7 cellular contexts compared by ENCODE assay signal in genomic region chr9:113409883-113410206, GRCh38. TPM values are rescaled to one million over a fixed set of nuclear protein-coding genes. Genes with fewer than 3 reads are reported as not detected.
A peak's percentile ranks its signal among the peaks of the same experiment; 100 is the strongest.
DNase-seq lines count a peak whose midpoint lies in the region; ATAC-seq, FAIRE-seq and TF ChIP-seq lines count a peak whose summit lies in the region.

No MANE protein-coding gene starts in this region.

- H3K27ac ChIP-seq in ectodermal cell (ENCODE audit: insufficient read depth, low read depth, low read length, poor library complexity, severe bottlenecking): peak overlapping the region; percentile 97

- peak; percentile 8 for ATAC-seq in GM21723 (IDR thresholded peaks at IDR 0.05; ENCODE audit: unreplicated experiment)

- H4K20me1 ChIP-seq in Loucy (ENCODE audit: insufficient read depth, low read length, poor library complexity, severe bottlenecking): peaks cover 17% of the 10 kb centered on the region

- TF ChIP-seq CTCF in Loucy (conservative IDR thresholded peaks at IDR 0.05; ENCODE audit: low read length) (no peak), GM20000 (IDR thresholded peaks at IDR 0.05; ENCODE audit: extremely low read depth, missing control alignments) (no peak)

- H3K27me3 ChIP-seq in Loucy (ENCODE audit: insufficient read depth, low read length, poor library complexity, severe bottlenecking) (peaks cover 5% of the 10 kb centered on the region), ectodermal cell (ENCODE audit: control insufficient read depth, insufficient read depth, low read length, poor library complexity, severe bottlenecking) (no peaks in the 10 kb centered on the region), neuron (ENCODE audit: insufficient read depth, low read length) (no peaks in the 10 kb centered on the region)

- H3K4me3 ChIP-seq in Loucy (ENCODE audit: low read length, poor library complexity, severe bottlenecking) (peak overlapping the region; percentile 89), ectodermal cell (ENCODE audit: insufficient read depth, low read depth, low read length) (peak overlapping the region; percentile 98), neuron (ENCODE audit: low read length) (peak overlapping the region; percentile 64)

- peaks cover 10% of the 10 kb centered on the region; the same call in 1 of the 2 replicates for H3K36me3 ChIP-seq in Loucy (ENCODE audit: insufficient read depth, low read length)
- H3K36me3 ChIP-seq in ectodermal cell (ENCODE audit: control insufficient read depth, insufficient read depth, low read length): peaks cover 9% of the 10 kb centered on the region
- H3K36me3 ChIP-seq in neuron (ENCODE audit: insufficient read depth, low read length): peaks cover 20% of the 10 kb centered on the region

- H3K9me3 ChIP-seq in Loucy (ENCODE audit: insufficient read depth, low read depth, low read length): no peaks in the 10 kb centered on the region
- no peaks in the 10 kb centered on the region for H3K9me3 ChIP-seq in ectodermal cell (ENCODE audit: control insufficient read depth, low read length)
- H3K9me3 ChIP-seq in neuron (ENCODE audit: low read length): no peaks in the 10 kb centered on the region

- FAIRE-seq in HTR-8/SVneo (lab: Jason Lieb, UNC): no peak

- H3K9me2 ChIP-seq in Loucy (replicated peaks; ENCODE audit: low read depth, low read length): no peaks in the 10 kb centered on the region

- peak overlapping the region; percentile 98 for H3K9ac ChIP-seq in Loucy (ENCODE audit: low read depth, low read length, poor library complexity, severe bottlenecking)

- DNase-seq in GM20000 (ENCODE audit: low spot score) (no peak), iPS-NIHi11 (ENCODE audit: low spot score) (no peak), HTR-8/SVneo (ENCODE audit: insufficient read length, low spot score) (no peak)

- peaks cover 37% of the 10 kb centered on the region for H3K4me1 ChIP-seq in Loucy (ENCODE audit: insufficient read depth, low read length, poor library complexity, severe bottlenecking)
- H3K4me1 ChIP-seq in ectodermal cell (ENCODE audit: control insufficient read depth, insufficient read depth, low read length): peaks cover 6% of the 10 kb centered on the region
- peaks cover 7% of the 10 kb centered on the region for H3K4me1 ChIP-seq in neuron (ENCODE audit: insufficient read depth, low read length)

- WGBS in ectodermal cell, 2 experiments: 1% methylated on average over 20 of the region's 20 CpGs

- peaks cover 33% of the 10 kb centered on the region for H3K79me2 ChIP-seq in Loucy (ENCODE audit: insufficient read depth, low read length)

- peaks cover 7% of the 10 kb centered on the region; the same call in 1 of the 2 replicates for H3F3A ChIP-seq in Loucy (ENCODE audit: low read depth)

- H2AFZ ChIP-seq in Loucy (ENCODE audit: low read length) (peak overlapping the region; percentile 92; the same call in 1 of the 2 replicates), neuron (ENCODE audit: low read depth, low read length) (peak overlapping the region; percentile 70)

- H3K4me2 ChIP-seq in Loucy (ENCODE audit: low read depth, low read length, poor library complexity, severe bottlenecking): peak overlapping the region; percentile 99

RNA-seq across cellular contexts. Expression of gene POLE3, which starts 0.6 kb away (rescaled TPM):
- polyA plus RNA-seq in ectodermal cell (2013, experiment 1 of 4): 67.6 TPM
- polyA plus RNA-seq in ectodermal cell (2013, experiment 2 of 4): 73.4 TPM
- polyA plus RNA-seq in ectodermal cell (2013, experiment 3 of 4): 71.8 TPM
- polyA plus RNA-seq in ectodermal cell (2013, experiment 4 of 4): 72.2 TPM

RNA-seq across cellular contexts. Expression of gene C9orf43, which starts 0.7 kb away (rescaled TPM):
- 1.2 TPM for polyA plus RNA-seq in ectodermal cell (2013, experiment 1 of 4)
- polyA plus RNA-seq in ectodermal cell (2013, experiment 2 of 4): 0.28 TPM
- polyA plus RNA-seq in ectodermal cell (2013, experiment 3 of 4): 0.59 TPM
- 0.32 TPM for polyA plus RNA-seq in ectodermal cell (2013, experiment 4 of 4)

RNA-seq across cellular contexts. Expression of gene ALAD, which starts 8.8 kb away (rescaled TPM):
- 31.7 TPM for polyA plus RNA-seq in ectodermal cell (2013, experiment 1 of 4)
- 29.2 TPM for polyA plus RNA-seq in ectodermal cell (2013, experiment 2 of 4)
- polyA plus RNA-seq in ectodermal cell (2013, experiment 3 of 4): 24.7 TPM
- 30.2 TPM for polyA plus RNA-seq in ectodermal cell (2013, experiment 4 of 4)

RNA-seq across cellular contexts. Expression of gene HDHD3, which starts 33.1 kb away (rescaled TPM):
- 16.9 TPM for polyA plus RNA-seq in ectodermal cell (2013, experiment 1 of 4)
- polyA plus RNA-seq in ectodermal cell (2013, experiment 2 of 4): 17.0 TPM
- polyA plus RNA-seq in ectodermal cell (2013, experiment 3 of 4): 16.1 TPM
- polyA plus RNA-seq in ectodermal cell (2013, experiment 4 of 4): 14.2 TPM

RNA-seq across cellular contexts. Expression of gene RGS3, which starts 53.7 kb away (rescaled TPM):
- 28.0 TPM for polyA plus RNA-seq in ectodermal cell (2013, experiment 1 of 4)
- 23.5 TPM for polyA plus RNA-seq in ectodermal cell (2013, experiment 2 of 4)
- 24.1 TPM for polyA plus RNA-seq in ectodermal cell (2013, experiment 3 of 4)
- polyA plus RNA-seq in ectodermal cell (2013, experiment 4 of 4): 24.5 TPM
